Comparison of ENCODE assay signal across 10 cellular contexts in genomic region chr17:3693829-3694231, GRCh38. TPM values are rescaled to one million over a fixed set of nuclear protein-coding genes. Genes with fewer than 3 reads are reported as not detected.
DNase-seq lines count a peak whose midpoint lies in the region; ATAC-seq lines count a peak whose summit lies in the region.
"Had no signal": no experiment of that assay in that cellular context is flagged by ENCODE, and none has a peak within 500 bp of the region (broad histone marks: within the 10 kb centered on the region; RNA-seq: fewer than 3 reads in every experiment).

No MANE protein-coding gene starts in this region.

- no peak overlapping the region for H3K27ac Mint-ChIP-seq in activated naive CD4-positive, alpha-beta T cell treated with anti-CD3 and anti-CD28 coated beads for 36 hours
- peak overlapping the region; percentile 63 for H3K27ac Mint-ChIP-seq in activated T-helper 2 cell treated with anti-CD3 and anti-CD28 coated beads, Interferon-gamma antibody, Interleukin-2, Interleukin-4, amounts not matched to agents 10 μg/mL and 5 μg/mL and 100 μg/mL, durations not matched to agents 14 hours and 24 hours and 36 hours
- H3K27ac Mint-ChIP-seq in stimulated activated naive CD8-positive, alpha-beta T cell treated with anti-CD3 and anti-CD28 coated beads, Interleukin-15, amount 100 ng/mL, for 72 hours, result peak overlapping the region; percentile 27 to 61

- H3K4me3 ChIP-seq in GM23248, result no peak overlapping the region

- no peaks in the 10 kb centered on the region for H3K36me3 ChIP-seq in GM23248 (ENCODE audit: low read depth)

- H3K9me2 ChIP-seq in GM23248 (ENCODE audit: insufficient read depth), result no peaks in the 10 kb centered on the region

- peak; percentile 58 for ATAC-seq in HG03432 (IDR thresholded peaks at IDR 0.05; ENCODE audit: unreplicated experiment)
- ATAC-seq in stimulated activated naive CD8-positive, alpha-beta T cell treated with anti-CD3 and anti-CD28 coated beads, Interleukin-15, amount 100 ng/mL, for 72 hours, result peak; percentile 92
- ATAC-seq: HCT116 had no signal

- H3F3A ChIP-seq in GM23248 (ENCODE audit: insufficient read depth), result peaks cover 4% of the 10 kb centered on the region; the same call in 1 of the 2 replicates

- no peaks in the 10 kb centered on the region for H3K27me3 Mint-ChIP-seq in activated naive CD4-positive, alpha-beta T cell treated with anti-CD3 and anti-CD28 coated beads for 36 hours (ENCODE audit: low read depth)
- H3K27me3 Mint-ChIP-seq in activated T-helper 2 cell treated with anti-CD3 and anti-CD28 coated beads, Interferon-gamma antibody, Interleukin-2, Interleukin-4, amounts not matched to agents 10 μg/mL and 5 μg/mL and 100 μg/mL, durations not matched to agents 14 hours and 24 hours and 36 hours (ENCODE audit: low read depth), result no peaks in the 10 kb centered on the region
- H3K27me3 Mint-ChIP-seq in stimulated activated naive CD8-positive, alpha-beta T cell treated with anti-CD3 and anti-CD28 coated beads, Interleukin-15, amount 100 ng/mL, for 72 hours, result no peaks in the 10 kb centered on the region

- H3K9ac ChIP-seq in GM23248, result no peak overlapping the region

- CTCF ChIA-PET in activated naive CD4-positive, alpha-beta T cell treated with anti-CD3 and anti-CD28 coated beads for 36 hours (lab: Charles Lee), result interaction anchor here (0.8 to 2.5 kb wide), 2 partner anchors 42 to 44 kb away, joined by 3 to 9 read pairs; no protein-coding TSS in a partner anchor

- H3K27ac ChIP-seq in GM23248, result no peak overlapping the region

- peaks cover 10% of the 10 kb centered on the region; the same call in 1 of the 2 replicates for H3K4me1 ChIP-seq in GM23248 (ENCODE audit: insufficient read depth)

- peaks cover 16% of the 10 kb centered on the region for H3K36me3 Mint-ChIP-seq in activated naive CD4-positive, alpha-beta T cell treated with anti-CD3 and anti-CD28 coated beads for 36 hours (ENCODE audit: low read depth)
- peaks cover 42% of the 10 kb centered on the region for H3K36me3 Mint-ChIP-seq in activated T-helper 2 cell treated with anti-CD3 and anti-CD28 coated beads, Interferon-gamma antibody, Interleukin-2, Interleukin-4, amounts not matched to agents 10 μg/mL and 5 μg/mL and 100 μg/mL, durations not matched to agents 14 hours and 24 hours and 36 hours (ENCODE audit: low read depth)

- in situ Hi-C loops in GM23248 (cut with MboI), result no loop called here

- H3K4me2 ChIP-seq in GM23248 (ENCODE audit: unreplicated experiment), result no peak overlapping the region

- peak; percentile 23 for DNase-seq in activated naive CD4-positive, alpha-beta T cell treated with anti-CD3 and anti-CD28 coated beads for 36 hours
- no peak for DNase-seq in activated naive CD4-positive, alpha-beta T cell treated with anti-CD3 and anti-CD28 coated beads, Interleukin-2, amount 50 U/mL, for 16 hours
- no peak for DNase-seq in activated T-helper 2 cell treated with anti-CD3 and anti-CD28 coated beads, Interferon-gamma antibody, Interleukin-2, Interleukin-4, amounts not matched to agents 10 μg/mL and 5 μg/mL and 100 μg/mL, durations not matched to agents 14 hours and 24 hours and 36 hours (ENCODE audit: low spot score)
- DNase-seq in stimulated activated naive CD8-positive, alpha-beta T cell treated with anti-CD3 and anti-CD28 coated beads, Interleukin-15, amount 100 ng/mL, for 72 hours, result peak; percentile 74 to 94
- DNase-seq in SIG-M5 (lab: John Stamatoyannopoulos, UW), result no peak
- DNase-seq in effector CD4-positive, alpha-beta T cell, result no peak
- DNase-seq in GM23248, result no peak
- DNase-seq: AML-193 had no signal

- H3K79me2 ChIP-seq in GM23248 (ENCODE audit: insufficient read depth), result no peaks in the 10 kb centered on the region

- intact Hi-C loops in activated naive CD4-positive, alpha-beta T cell treated with anti-CD3 and anti-CD28 coated beads for 36 hours (cut with micrococcal nuclease), result no loop called here
- intact Hi-C loops in activated T-helper 2 cell treated with anti-CD3 and anti-CD28 coated beads, Interferon-gamma antibody, Interleukin-2, Interleukin-4, amounts not matched to agents 10 μg/mL and 5 μg/mL and 100 μg/mL, durations not matched to agents 14 hours and 24 hours and 36 hours (cut with micrococcal nuclease), result no loop called here

- H2AFZ ChIP-seq in GM23248, result no peak overlapping the region

- peaks cover 18% of the 10 kb centered on the region for H3K4me1 Mint-ChIP-seq in activated naive CD4-positive, alpha-beta T cell treated with anti-CD3 and anti-CD28 coated beads for 36 hours (ENCODE audit: low read depth)
- peaks cover 15% of the 10 kb centered on the region for H3K4me1 Mint-ChIP-seq in activated T-helper 2 cell treated with anti-CD3 and anti-CD28 coated beads, Interferon-gamma antibody, Interleukin-2, Interleukin-4, amounts not matched to agents 10 μg/mL and 5 μg/mL and 100 μg/mL, durations not matched to agents 14 hours and 24 hours and 36 hours (ENCODE audit: low read depth)
- H3K4me1 Mint-ChIP-seq in stimulated activated naive CD8-positive, alpha-beta T cell treated with anti-CD3 and anti-CD28 coated beads, Interleukin-15, amount 100 ng/mL, for 72 hours, result peaks cover 52% of the 10 kb centered on the region

- H3K4me3 Mint-ChIP-seq in activated naive CD4-positive, alpha-beta T cell treated with anti-CD3 and anti-CD28 coated beads for 36 hours, result peak overlapping the region; percentile 94
- peak overlapping the region; percentile 90 for H3K4me3 Mint-ChIP-seq in activated T-helper 2 cell treated with anti-CD3 and anti-CD28 coated beads, Interferon-gamma antibody, Interleukin-2, Interleukin-4, amounts not matched to agents 10 μg/mL and 5 μg/mL and 100 μg/mL, durations not matched to agents 14 hours and 24 hours and 36 hours (ENCODE audit: low read depth)
- peak overlapping the region; percentile 92 to 95 for H3K4me3 Mint-ChIP-seq in stimulated activated naive CD8-positive, alpha-beta T cell treated with anti-CD3 and anti-CD28 coated beads, Interleukin-15, amount 100 ng/mL, for 72 hours

- peaks cover 3% of the 10 kb centered on the region for H3K9me3 Mint-ChIP-seq in activated naive CD4-positive, alpha-beta T cell treated with anti-CD3 and anti-CD28 coated beads for 36 hours
- no peaks in the 10 kb centered on the region for H3K9me3 Mint-ChIP-seq in activated T-helper 2 cell treated with anti-CD3 and anti-CD28 coated beads, Interferon-gamma antibody, Interleukin-2, Interleukin-4, amounts not matched to agents 10 μg/mL and 5 μg/mL and 100 μg/mL, durations not matched to agents 14 hours and 24 hours and 36 hours
- H3K9me3 Mint-ChIP-seq in stimulated activated naive CD8-positive, alpha-beta T cell treated with anti-CD3 and anti-CD28 coated beads, Interleukin-15, amount 100 ng/mL, for 72 hours, result peaks cover 5 to 9% of the 10 kb centered on the region in 2 donors

- no peaks in the 10 kb centered on the region for H3K27me3 ChIP-seq in GM23248 (replicated peaks; ENCODE audit: insufficient read depth)

- H3K9me3 ChIP-seq in GM23248 (ENCODE audit: low read depth), result no peaks in the 10 kb centered on the region

- no peaks in the 10 kb centered on the region for H4K20me1 ChIP-seq in GM23248 (ENCODE audit: insufficient read depth)

- WGBS in GM23248 (ENCODE audit: low coverage in 1 of 2, low lambda C conversion rate in 2 of 2, missing lambda C conversion rate in 2 of 2), 2 experiments, result 84 to 85% methylated on average over 9 of the region's 9 CpGs

RNA-seq across cellular contexts. Expression of gene P2RX5, which starts 2.1 kb away (rescaled TPM):
- total RNA-seq in activated naive CD4-positive, alpha-beta T cell treated with anti-CD3 and anti-CD28 coated beads for 36 hours, result 10 to 100 TPM; 45.2 to 47.4 TPM
- total RNA-seq in activated T-helper 2 cell treated with anti-CD3 and anti-CD28 coated beads, Interferon-gamma antibody, Interleukin-2, Interleukin-4, amounts not matched to agents 10 μg/mL and 5 μg/mL and 100 μg/mL, durations not matched to agents 14 hours and 24 hours and 36 hours, result 111 and 118 TPM in 2 replicates
- 2.5 and 4.0 TPM in 2 replicates for total RNA-seq in GM23248 (2014; rRNA removed; shearing (Covaris generic))
- polyA plus RNA-seq in GM23248 (2016; fragmentation: Nextera tagmentation; extraction: Ambion mirVana), result 2.6 and 2.8 TPM in 2 replicates

RNA-seq across cellular contexts. Expression of gene EMC6, which starts 25.2 kb away (rescaled TPM):
- 10 to 100 TPM; 41.8 to 44.0 TPM for total RNA-seq in activated naive CD4-positive, alpha-beta T cell treated with anti-CD3 and anti-CD28 coated beads for 36 hours
- total RNA-seq in activated T-helper 2 cell treated with anti-CD3 and anti-CD28 coated beads, Interferon-gamma antibody, Interleukin-2, Interleukin-4, amounts not matched to agents 10 μg/mL and 5 μg/mL and 100 μg/mL, durations not matched to agents 14 hours and 24 hours and 36 hours, result 61.7 and 64.9 TPM in 2 replicates
- 28.6 and 38.4 TPM in 2 replicates for total RNA-seq in GM23248 (2014; rRNA removed; shearing (Covaris generic))
- polyA plus RNA-seq in GM23248 (2016; fragmentation: Nextera tagmentation; extraction: Ambion mirVana), result 113 and 114 TPM in 2 replicates

RNA-seq across cellular contexts. Expression of gene TAX1BP3, which starts 25.5 kb away (rescaled TPM):
- total RNA-seq in activated naive CD4-positive, alpha-beta T cell treated with anti-CD3 and anti-CD28 coated beads for 36 hours, result 10 to 100 TPM; 17.7 to 19.3 TPM
- 39.0 and 40.9 TPM in 2 replicates for total RNA-seq in activated T-helper 2 cell treated with anti-CD3 and anti-CD28 coated beads, Interferon-gamma antibody, Interleukin-2, Interleukin-4, amounts not matched to agents 10 μg/mL and 5 μg/mL and 100 μg/mL, durations not matched to agents 14 hours and 24 hours and 36 hours
- 270 and 418 TPM in 2 replicates for total RNA-seq in GM23248 (2014; rRNA removed; shearing (Covaris generic))
- polyA plus RNA-seq in GM23248 (2016; fragmentation: Nextera tagmentation; extraction: Ambion mirVana), result 331 and 350 TPM in 2 replicates

RNA-seq across cellular contexts. Expression of gene HASPIN, which starts 29.9 kb away (rescaled TPM):
- 10 to 100 TPM; 20.5 to 21.8 TPM for total RNA-seq in activated naive CD4-positive, alpha-beta T cell treated with anti-CD3 and anti-CD28 coated beads for 36 hours
- total RNA-seq in activated T-helper 2 cell treated with anti-CD3 and anti-CD28 coated beads, Interferon-gamma antibody, Interleukin-2, Interleukin-4, amounts not matched to agents 10 μg/mL and 5 μg/mL and 100 μg/mL, durations not matched to agents 14 hours and 24 hours and 36 hours, result 23.0 and 23.4 TPM in 2 replicates
- total RNA-seq in GM23248 (2014; rRNA removed; shearing (Covaris generic)), result 1.9 and 3.0 TPM in 2 replicates
- polyA plus RNA-seq in GM23248 (2016; fragmentation: Nextera tagmentation; extraction: Ambion mirVana), result 1.1 and 1.4 TPM in 2 replicates

RNA-seq across cellular contexts. Expression of gene CTNS, which starts 57.3 kb away (rescaled TPM):
- 1 to 10 TPM; 4.5 TPM for total RNA-seq in activated naive CD4-positive, alpha-beta T cell treated with anti-CD3 and anti-CD28 coated beads for 36 hours
- 46.6 and 47.9 TPM in 2 replicates for total RNA-seq in activated T-helper 2 cell treated with anti-CD3 and anti-CD28 coated beads, Interferon-gamma antibody, Interleukin-2, Interleukin-4, amounts not matched to agents 10 μg/mL and 5 μg/mL and 100 μg/mL, durations not matched to agents 14 hours and 24 hours and 36 hours
- 7.5 and 16.6 TPM in 2 replicates for total RNA-seq in GM23248 (2014; rRNA removed; shearing (Covaris generic))
- polyA plus RNA-seq in GM23248 (2016; fragmentation: Nextera tagmentation; extraction: Ambion mirVana), result 7.2 and 7.8 TPM in 2 replicates

Comparison
In these comparisons a context has a peak if more than half of its experiments do, and no peak if none do; other contexts are left out.
1. DNase-seq: peak in activated naive CD4-positive, alpha-beta T cell treated with anti-CD3 and anti-CD28 coated beads for 36 hours (single experiment) and stimulated activated naive CD8-positive, alpha-beta T cell treated with anti-CD3 and anti-CD28 coated beads, Interleukin-15, amount 100 ng/mL, for 72 hours (2 of 2); none in activated naive CD4-positive, alpha-beta T cell treated with anti-CD3 and anti-CD28 coated beads, Interleukin-2, amount 50 U/mL, for 16 hours (single experiment), activated T-helper 2 cell treated with anti-CD3 and anti-CD28 coated beads, Interferon-gamma antibody, Interleukin-2, Interleukin-4, amounts not matched to agents 10 μg/mL and 5 μg/mL and 100 μg/mL, durations not matched to agents 14 hours and 24 hours and 36 hours (single experiment), SIG-M5 (single experiment), effector CD4-positive, alpha-beta T cell (single experiment) and GM23248 (single experiment).
2. Peak in every context shown above with its lines, with median percentiles within 50 percentile points of each other: H3K4me3 Mint-ChIP-seq.